In the genomic region with DNA sequence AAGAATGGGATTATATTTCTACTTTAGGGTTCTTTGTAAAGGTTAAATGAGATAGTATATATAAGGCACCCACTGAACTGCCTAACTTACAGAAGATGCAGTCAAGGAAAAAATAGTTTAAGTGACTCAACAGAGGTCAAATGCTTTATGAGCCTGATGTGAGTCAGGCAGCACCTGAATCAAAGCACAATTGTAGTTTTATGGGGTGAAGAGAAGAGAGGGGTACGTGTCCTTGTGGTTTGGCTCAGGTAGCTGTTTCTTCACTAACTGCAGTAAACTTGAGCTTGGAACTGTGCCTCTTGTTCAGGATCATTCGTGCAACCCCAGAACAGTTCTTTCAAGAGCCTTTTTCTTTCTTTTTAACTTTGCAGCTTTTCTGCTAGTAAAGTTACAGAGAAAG, we compare ENCODE assay signal across 20 cellular contexts.
DNase-seq lines count a peak whose midpoint lies in the region; ATAC-seq and TF ChIP-seq lines count a peak whose summit lies in the region.
"Had no signal": no experiment of that assay in that cellular context is flagged by ENCODE, and none has a peak within 500 bp of the region (broad histone marks: within the 10 kb centered on the region; RNA-seq: fewer than 3 reads in every experiment).

No MANE protein-coding gene starts in this region.

- H3K9me3 ChIP-seq in CD8-positive, alpha-beta T cell (ENCODE audit: low read length) = no peaks in the 10 kb centered on the region
- no peaks in the 10 kb centered on the region for H3K9me3 ChIP-seq in gastroesophageal sphincter
- H3K9me3 ChIP-seq: esophagus squamous epithelium, left lung, right lobe of liver had no signal

- intact Hi-C loops in CD8-positive, alpha-beta T cell (cut with DNase I, micrococcal nuclease) = no loop called here

- no peaks in the 10 kb centered on the region for H3F3A ChIP-seq in GM23338 (replicated peaks; ENCODE audit: low read depth)

- POLR2A ChIA-PET in CD8-positive, alpha-beta T cell (lab: Charles Lee) = interaction anchor here (1.5 kb wide), 1 partner anchor 11 kb away, joined by 5 read pairs; no protein-coding TSS in a partner anchor

- H3K27ac ChIP-seq in CD8-positive, alpha-beta T cell (ENCODE audit: low read depth, low read length) = no peak overlapping the region
- H3K27ac ChIP-seq in gastroesophageal sphincter (no peak overlapping the region), GM23338 (ENCODE audit: low read depth) (no peak overlapping the region)
- H3K27ac ChIP-seq: brain microvascular endothelial cell, esophagus squamous epithelium, left lung, right lobe of liver had no signal

- no peaks in the 10 kb centered on the region for H3K9me3 Mint-ChIP-seq in CD8-positive, alpha-beta T cell
- H3K9me3 Mint-ChIP-seq in GM23338 = peaks cover 10% of the 10 kb centered on the region; the same call in 2 of the 3 replicates
- H3K9me3 Mint-ChIP-seq: activated B cell treated with CpG ODN at 0.5 μM for 24 hours had no signal

- no peak overlapping the region for H3K4me2 ChIP-seq in GM23338

- CTCF ChIA-PET in CD8-positive, alpha-beta T cell (lab: Charles Lee) = interaction anchor here (3.4 kb wide), 1 partner anchor 119 kb away, joined by 8 read pairs; no protein-coding TSS in a partner anchor

- no peak overlapping the region for H3K4me3 Mint-ChIP-seq in CD8-positive, alpha-beta T cell
- no peak overlapping the region for H3K4me3 Mint-ChIP-seq in GM23338
- H3K4me3 Mint-ChIP-seq: activated B cell treated with CpG ODN at 0.5 μM for 24 hours had no signal

- DNase-seq in CD8-positive, alpha-beta T cell = no peak
- peak; percentile 14 for DNase-seq in HS-5 (ENCODE audit: low read depth)
- peak; percentile 5 for DNase-seq in T1000 (lab: John Stamatoyannopoulos, UW)
- peak; percentile 20 for DNase-seq in iris pigment epithelial cell (ENCODE audit: low read depth)
- DNase-seq in GM23338 (ENCODE audit: low spot score) = no peak
- DNase-seq in NCI-H446 treated with DMSO at 0.1 percent for 48 hours (lab: John Stamatoyannopoulos, UW) = no peak
- no peak for DNase-seq in cerebellar cortex (ENCODE audit: low spot score)
- DNase-seq: activated B cell treated with CpG ODN at 0.5 μM for 24 hours; activated gamma-delta T cell treated with Interleukin-2 at 50 U/mL for 16 hours; brain microvascular endothelial cell; esophagus squamous epithelium; H7; left lung; NCI-H2029 treated with DMSO at 0.1 percent for 48 hours; NCI-H524; nucleus accumbens; right lobe of liver; stimulated activated CD4-positive, alpha-beta T cell treated with anti-CD3 and anti-CD28 coated beads, Interleukin-2, amount 100 ng/mL, for 24 hours; SW 1271 had no signal

- H3K4me3 ChIP-seq in CD8-positive, alpha-beta T cell (ENCODE audit: low read depth, low read length) = no peak overlapping the region
- H3K4me3 ChIP-seq in gastroesophageal sphincter (no peak overlapping the region), GM23338 (no peak overlapping the region)
- H3K4me3 ChIP-seq: esophagus squamous epithelium, left lung, right lobe of liver had no signal

- H3K9me2 ChIP-seq in GM23338 (ENCODE audit: insufficient read depth) = 0 out of 2 replicates have a peak, but pooled peaks cover 7% of the 10 kb centered on the region

- no peak for TF ChIP-seq EP300 in gastroesophageal sphincter (IDR thresholded peaks at IDR 0.05)

- peaks cover 12% of the 10 kb centered on the region for H3K4me1 Mint-ChIP-seq in CD8-positive, alpha-beta T cell (ENCODE audit: low read depth)
- H3K4me1 Mint-ChIP-seq in GM23338 = peaks cover 9% of the 10 kb centered on the region

- no peaks in the 10 kb centered on the region for H3K27me3 ChIP-seq in CD8-positive, alpha-beta T cell (ENCODE audit: insufficient read depth, low read length)
- H3K27me3 ChIP-seq in gastroesophageal sphincter = no peaks in the 10 kb centered on the region
- H3K27me3 ChIP-seq in GM23338 (ENCODE audit: insufficient read depth) = no peaks in the 10 kb centered on the region
- H3K27me3 ChIP-seq: brain microvascular endothelial cell, esophagus squamous epithelium, left lung, right lobe of liver had no signal

- no peaks in the 10 kb centered on the region for H3K36me3 ChIP-seq in CD8-positive, alpha-beta T cell (ENCODE audit: insufficient read depth, low read length)
- H3K36me3 ChIP-seq in gastroesophageal sphincter = no peaks in the 10 kb centered on the region
- H3K36me3 ChIP-seq in GM23338 (ENCODE audit: insufficient read depth) = no peaks in the 10 kb centered on the region
- H3K36me3 ChIP-seq: brain microvascular endothelial cell, esophagus squamous epithelium, left lung, right lobe of liver had no signal

- H3K4me1 ChIP-seq in CD8-positive, alpha-beta T cell (ENCODE audit: insufficient read depth, low read length) = peaks cover 4% of the 10 kb centered on the region
- no peaks in the 10 kb centered on the region for H3K4me1 ChIP-seq in gastroesophageal sphincter
- H3K4me1 ChIP-seq in GM23338 (ENCODE audit: insufficient read depth) = no peaks in the 10 kb centered on the region
- H3K4me1 ChIP-seq: left lung, right lobe of liver had no signal

- H3K27me3 Mint-ChIP-seq in CD8-positive, alpha-beta T cell (ENCODE audit: low read depth) = peaks cover 2% of the 10 kb centered on the region
- peaks cover 7% of the 10 kb centered on the region for H3K27me3 Mint-ChIP-seq in GM23338 (ENCODE audit: insufficient read depth, low read depth, poor library complexity)

- H4K20me1 ChIP-seq in GM23338 (replicated peaks; ENCODE audit: insufficient read depth) = no peaks in the 10 kb centered on the region

- H3K27ac Mint-ChIP-seq in CD8-positive, alpha-beta T cell = no peak overlapping the region
- no peak overlapping the region for H3K27ac Mint-ChIP-seq in GM23338
- H3K27ac Mint-ChIP-seq: activated B cell treated with CpG ODN at 0.5 μM for 24 hours had no signal

- H2AFZ ChIP-seq in GM23338 = no peak overlapping the region; the same call in 1 of the 2 replicates

- no peaks in the 10 kb centered on the region for H3K36me3 Mint-ChIP-seq in CD8-positive, alpha-beta T cell
- peaks cover 15% of the 10 kb centered on the region; the same call in 2 of the 3 replicates for H3K36me3 Mint-ChIP-seq in GM23338 (ENCODE audit: low read depth)

- TF ChIP-seq POLR2A in gastroesophageal sphincter (IDR thresholded peaks at IDR 0.05) = no peak

- ATAC-seq in CD8-positive, alpha-beta T cell = peak; percentile 49
- ATAC-seq in gastroesophageal sphincter (no peak), GM23338 (no peak)
- ATAC-seq: left lung, right lobe of liver had no signal

- no peaks in the 10 kb centered on the region for H3K79me2 ChIP-seq in GM23338 (replicated peaks; ENCODE audit: insufficient read depth)

- 65 to 67% methylated on average over 2 of the region's 2 CpGs for whole genome bisulfite sequencing in gastroesophageal sphincter (ENCODE audit: low coverage in 1 of 2), 2 donors

- no peak for TF ChIP-seq CTCF in CD8-positive, alpha-beta T cell (IDR thresholded peaks at IDR 0.05)
- TF ChIP-seq CTCF in gastroesophageal sphincter (IDR thresholded peaks at IDR 0.05) = no peak
- no peak for TF ChIP-seq CTCF in GM23338 (conservative IDR thresholded peaks at IDR 0.05; ENCODE audit: low read depth in 2 of 2)

TF ChIP-seq in GM23338, 12 proteins besides CTCF, POLR2A, EP300 and RAD21:
- TF ChIP-seq ZNF331 (CRISPR knock-in tag; IDR thresholded peaks at IDR 0.05; ENCODE audit: low read depth) (no peak), NANOG (IDR thresholded peaks at IDR 0.05; ENCODE audit: borderline replicate concordance) (no peak), STAT1 (IDR thresholded peaks at IDR 0.05; ENCODE audit: unreplicated experiment) (no peak), EZH2phosphoT487 (IDR thresholded peaks at IDR 0.05; ENCODE audit: unreplicated experiment) (no peak), ETS1 (IDR thresholded peaks at IDR 0.05) (no peak), EZH2 (IDR thresholded peaks at IDR 0.05; ENCODE audit: low read depth, unreplicated experiment) (no peak), JUNB (IDR thresholded peaks at IDR 0.05; ENCODE audit: unreplicated experiment) (no peak), CREB1 (CRISPR knock-in tag; IDR thresholded peaks at IDR 0.05; ENCODE audit: low read depth) (no peak)

Comparison
In these comparisons a context has a peak if more than half of its experiments do, and no peak if none do; other contexts are left out.
1. DNase-seq: peak in HS-5 (single experiment), T1000 (single experiment) and iris pigment epithelial cell (single experiment); none in CD8-positive, alpha-beta T cell (0 of 7), GM23338 (single experiment), NCI-H446 treated with DMSO at 0.1 percent for 48 hours (single experiment) and cerebellar cortex (single experiment).